Comparison of ENCODE assay signal across 1 cellular context in genomic region chr11:76523147-76523546, GRCh38.
TF ChIP-seq lines count a peak whose summit lies in the region.

No MANE protein-coding gene starts in this region.

TF ChIP-seq in HepG2, 621 proteins besides CTCF, POLR2A, EP300 and RAD21 (continued from another document):
- TF ChIP-seq ZC3H4 (CRISPR knock-in tag; IDR thresholded peaks at IDR 0.05; ENCODE audit: borderline replicate concordance), result no peak
